ENCODE assay signal across 12 cellular contexts in genomic region chr10:103188853-103189252, GRCh38. TPM values are rescaled to one million over a fixed set of nuclear protein-coding genes. Genes with fewer than 3 reads are reported as not detected.
DNase-seq lines count a peak whose midpoint lies in the region; ATAC-seq, FAIRE-seq and TF ChIP-seq lines count a peak whose summit lies in the region.
"Had no signal": no experiment of that assay in that cellular context is flagged by ENCODE, and none has a peak within 500 bp of the region (broad histone marks: within the 10 kb centered on the region; RNA-seq: fewer than 3 reads in every experiment).

No MANE protein-coding gene starts in this region.

- peaks cover 20% of the 10 kb centered on the region for H3F3A ChIP-seq in neural progenitor cell (ENCODE audit: low read depth)

- H3K79me2 ChIP-seq in neural progenitor cell (ENCODE audit: low read depth) = peaks cover 86% of the 10 kb centered on the region

- peaks cover 40% of the 10 kb centered on the region for H3K4me1 Mint-ChIP-seq in neural progenitor cell
- H3K4me1 Mint-ChIP-seq in activated T-helper 2 cell treated with anti-CD3 and anti-CD28 coated beads, Interferon-gamma antibody, Interleukin-2, Interleukin-4, amounts not matched to agents 10 μg/mL and 5 μg/mL and 100 μg/mL, durations not matched to agents 14 hours and 24 hours and 36 hours (ENCODE audit: low read depth) = peaks cover 38% of the 10 kb centered on the region

- H3K27ac Mint-ChIP-seq in neural progenitor cell = peak overlapping the region; percentile 14
- H3K27ac Mint-ChIP-seq in activated T-helper 2 cell treated with anti-CD3 and anti-CD28 coated beads, Interferon-gamma antibody, Interleukin-2, Interleukin-4, amounts not matched to agents 10 μg/mL and 5 μg/mL and 100 μg/mL, durations not matched to agents 14 hours and 24 hours and 36 hours = no peak overlapping the region

- WGBS in aorta, 2 donors = 2 to 7% methylated on average over 6 of the region's 6 CpGs

- no peak overlapping the region for H3K4me2 ChIP-seq in neural progenitor cell

- peaks cover 4% of the 10 kb centered on the region for H3K27me3 Mint-ChIP-seq in neural progenitor cell (ENCODE audit: insufficient read depth, low read depth)
- H3K27me3 Mint-ChIP-seq in activated T-helper 2 cell treated with anti-CD3 and anti-CD28 coated beads, Interferon-gamma antibody, Interleukin-2, Interleukin-4, amounts not matched to agents 10 μg/mL and 5 μg/mL and 100 μg/mL, durations not matched to agents 14 hours and 24 hours and 36 hours (ENCODE audit: low read depth) = no peaks in the 10 kb centered on the region

- peak; percentile 96 for FAIRE-seq in A204.1 (lab: Jason Lieb, UNC)
- FAIRE-seq: small intestine, TTC549 had no signal

- H2AFZ ChIP-seq in neural progenitor cell (replicated peaks) = no peak overlapping the region

- ATAC-seq in HG03039 (IDR thresholded peaks at IDR 0.05; ENCODE audit: unreplicated experiment) (no peak), aorta (ENCODE audit: low FRiP score) (no peak)

- TF ChIP-seq CTCF in coronary artery (IDR thresholded peaks at IDR 0.05) = no peak
- TF ChIP-seq CTCF in neural progenitor cell (IDR thresholded peaks at IDR 0.05) = no peak

- H3K27ac ChIP-seq in coronary artery = peak overlapping the region in 1 of 2 donors; percentile 46
- H3K27ac ChIP-seq in neural progenitor cell = no peak overlapping the region
- peak overlapping the region in 1 of 2 donors; percentile 55 for H3K27ac ChIP-seq in aorta (ENCODE audit: low read depth in 1 of 2, low read length in 2 of 2)
- H3K27ac ChIP-seq: upper lobe of left lung had no signal

- peak; percentile 42 for DNase-seq in HEK293T (ENCODE audit: extremely low spot score)
- no peak for DNase-seq in coronary artery (ENCODE audit: low spot score)
- no peak for DNase-seq in neural progenitor cell (ENCODE audit: low spot score)
- no peak for DNase-seq in activated T-helper 2 cell treated with anti-CD3 and anti-CD28 coated beads, Interferon-gamma antibody, Interleukin-2, Interleukin-4, amounts not matched to agents 10 μg/mL and 5 μg/mL and 100 μg/mL, durations not matched to agents 14 hours and 24 hours and 36 hours (ENCODE audit: low spot score)
- no peak for DNase-seq in NCI-H446 treated with DMSO at 0.1 percent for 48 hours (lab: John Stamatoyannopoulos, UW)
- no peak for DNase-seq in aorta
- DNase-seq: small intestine, upper lobe of left lung had no signal

- H3K27me3 ChIP-seq in neural progenitor cell (peaks cover 6% of the 10 kb centered on the region), aorta (ENCODE audit: control insufficient read depth in 1 of 2, insufficient read depth in 2 of 2, low read length in 1 of 2) (no peaks in the 10 kb centered on the region)
- H3K27me3 ChIP-seq: upper lobe of left lung had no signal

- intact Hi-C loops in activated T-helper 2 cell treated with anti-CD3 and anti-CD28 coated beads, Interferon-gamma antibody, Interleukin-2, Interleukin-4, amounts not matched to agents 10 μg/mL and 5 μg/mL and 100 μg/mL, durations not matched to agents 14 hours and 24 hours and 36 hours (cut with micrococcal nuclease) = no loop called here
- intact Hi-C loops in aorta (cut with DNase I) = no loop called here

- H3K36me3 Mint-ChIP-seq in neural progenitor cell = peaks cover 3% of the 10 kb centered on the region
- peaks cover 35% of the 10 kb centered on the region for H3K36me3 Mint-ChIP-seq in activated T-helper 2 cell treated with anti-CD3 and anti-CD28 coated beads, Interferon-gamma antibody, Interleukin-2, Interleukin-4, amounts not matched to agents 10 μg/mL and 5 μg/mL and 100 μg/mL, durations not matched to agents 14 hours and 24 hours and 36 hours (ENCODE audit: low read depth)

- H3K4me3 ChIP-seq in coronary artery = peak overlapping the region; percentile 45
- H3K4me3 ChIP-seq in neural progenitor cell = no peak overlapping the region
- H3K4me3 ChIP-seq in aorta (ENCODE audit: low read length in 2 of 2) = peak overlapping the region in 1 of 2 donors; percentile 34
- H3K4me3 ChIP-seq: upper lobe of left lung had no signal

- no peaks in the 10 kb centered on the region for H3K9me3 Mint-ChIP-seq in neural progenitor cell
- no peaks in the 10 kb centered on the region for H3K9me3 Mint-ChIP-seq in activated T-helper 2 cell treated with anti-CD3 and anti-CD28 coated beads, Interferon-gamma antibody, Interleukin-2, Interleukin-4, amounts not matched to agents 10 μg/mL and 5 μg/mL and 100 μg/mL, durations not matched to agents 14 hours and 24 hours and 36 hours

- H3K36me3 ChIP-seq in neural progenitor cell (no peaks in the 10 kb centered on the region), aorta (ENCODE audit: control insufficient read depth in 1 of 2, insufficient read depth in 2 of 2, low read length in 1 of 2) (no peaks in the 10 kb centered on the region)
- H3K36me3 ChIP-seq: upper lobe of left lung had no signal

- H4K20me1 ChIP-seq in neural progenitor cell (ENCODE audit: low read depth) = peaks cover 40% of the 10 kb centered on the region

- CTCF ChIA-PET in HEK293T (lab: Yijun Ruan, JAX) = interaction anchor here (0.6 to 0.7 kb wide), 3 partner anchors 41 to 57 kb away, joined by 3 to 5 read pairs (median 4); no protein-coding TSS in a partner anchor

- no peaks in the 10 kb centered on the region for H3K9me3 ChIP-seq in neural progenitor cell (ENCODE audit: low read depth)
- no peaks in the 10 kb centered on the region for H3K9me3 ChIP-seq in aorta (ENCODE audit: control insufficient read depth, low read length)
- H3K9me3 ChIP-seq: upper lobe of left lung had no signal

- POLR2A ChIA-PET in HEK293T (lab: Yijun Ruan, JAX) = no interaction called here

- H3K4me3 Mint-ChIP-seq in neural progenitor cell = no peak overlapping the region
- no peak overlapping the region for H3K4me3 Mint-ChIP-seq in activated T-helper 2 cell treated with anti-CD3 and anti-CD28 coated beads, Interferon-gamma antibody, Interleukin-2, Interleukin-4, amounts not matched to agents 10 μg/mL and 5 μg/mL and 100 μg/mL, durations not matched to agents 14 hours and 24 hours and 36 hours (ENCODE audit: low read depth)

- H3K4me1 ChIP-seq in neural progenitor cell = peaks cover 23% of the 10 kb centered on the region
- peaks cover 0 to 2% of the 10 kb centered on the region in 2 donors for H3K4me1 ChIP-seq in aorta (ENCODE audit: control insufficient read depth in 1 of 2, insufficient read depth in 2 of 2, low read length in 2 of 2)

- no peak overlapping the region for H3K9ac ChIP-seq in neural progenitor cell

TF ChIP-seq in HEK293T, 16 proteins besides CTCF, POLR2A, EP300 and RAD21:
- TF ChIP-seq ELF4 (IDR thresholded peaks at IDR 0.05) (no peak), ZNF384 (IDR thresholded peaks at IDR 0.05) (peak; percentile 99)
TF ChIP-seq in HEK293T: peak in this region for 1.

RNA-seq across cellular contexts. Expression of gene NT5C2, which starts 4.2 kb away (rescaled TPM):
- 63.6 and 87.2 TPM in 2 replicates for total RNA-seq in neural progenitor cell (ENCODE audit: low replicate concordance)
- 58.1 and 60.6 TPM in 2 replicates for total RNA-seq in activated T-helper 2 cell treated with anti-CD3 and anti-CD28 coated beads, Interferon-gamma antibody, Interleukin-2, Interleukin-4, amounts not matched to agents 10 μg/mL and 5 μg/mL and 100 μg/mL, durations not matched to agents 14 hours and 24 hours and 36 hours
- total RNA-seq in aorta = 100 to 1,000 TPM in 1 of 2 donors, 10 to 100 TPM in 1; 85.9 to 102 TPM
- 10 to 100 TPM; 34.7 to 61.8 TPM for polyA plus RNA-seq in aorta

RNA-seq across cellular contexts. Expression of gene RPEL1, which starts 56.8 kb away (rescaled TPM):
- total RNA-seq in neural progenitor cell (ENCODE audit: low replicate concordance) (not detected in 2 replicates), aorta (not detected)
- not detected in 2 replicates for total RNA-seq in activated T-helper 2 cell treated with anti-CD3 and anti-CD28 coated beads, Interferon-gamma antibody, Interleukin-2, Interleukin-4, amounts not matched to agents 10 μg/mL and 5 μg/mL and 100 μg/mL, durations not matched to agents 14 hours and 24 hours and 36 hours
- polyA plus RNA-seq in aorta = not detected
- total RNA-seq: upper lobe of left lung had no signal
- polyA plus RNA-seq: adipose tissue had no signal
